Comparison of ENCODE assay signal across 9 cellular contexts in the genomic region with DNA sequence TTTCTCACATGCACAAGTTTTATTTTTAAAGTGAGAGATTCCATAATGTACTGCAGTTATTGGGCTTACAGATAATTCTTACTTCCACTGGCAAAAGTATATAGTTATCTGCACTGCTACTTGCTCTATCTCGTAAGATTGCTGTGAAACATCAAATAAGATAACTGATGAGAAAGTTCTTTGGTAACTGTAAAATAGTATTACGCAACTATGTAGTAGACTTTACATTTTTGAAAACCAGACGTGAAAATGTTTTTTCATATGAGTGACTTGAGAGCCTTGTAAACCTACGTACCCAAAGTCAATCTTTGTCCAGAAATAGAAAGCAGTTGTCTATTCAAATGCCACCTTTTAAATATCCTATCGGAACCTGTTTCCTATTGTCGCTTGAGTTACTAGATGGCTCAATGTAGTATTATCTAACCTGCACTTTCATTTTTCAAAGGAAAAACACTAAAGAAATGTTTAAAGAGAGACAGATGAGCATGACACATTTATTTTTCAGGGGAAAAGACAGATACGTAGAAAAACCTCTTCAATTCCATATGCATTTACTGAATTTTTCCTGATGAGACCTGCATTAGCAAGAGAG. TPM values are rescaled to one million over a fixed set of nuclear protein-coding genes. Genes with fewer than 3 reads are reported as not detected.
DNase-seq lines count a peak whose midpoint lies in the region; FAIRE-seq and TF ChIP-seq lines count a peak whose summit lies in the region.
"Had no signal": no experiment of that assay in that cellular context is flagged by ENCODE, and none has a peak within 500 bp of the region (broad histone marks: within the 10 kb centered on the region; RNA-seq: fewer than 3 reads in every experiment).

No MANE protein-coding gene starts in this region.

- H3K27me3 Mint-ChIP-seq in nephron (ENCODE audit: low read depth) = no peaks in the 10 kb centered on the region

- peaks cover 65% of the 10 kb centered on the region for H3K79me2 ChIP-seq in Karpas-422 (ENCODE audit: low read length)

- H3K27ac ChIP-seq in BLaER1 treated with 17β-estradiol and CSF1 and Interleukin-3, amounts not matched to agents 10 nM and 100 nM = peak overlapping the region in 10 of 11 experiments; percentile 90 to 100 (median 99); a peak in 16 of 22 replicates
- H3K27ac ChIP-seq in Karpas-422 (ENCODE audit: low read length) = 0 out of 2 replicates have a peak overlapping the region, but pooled peaks have one; percentile 62

- peaks cover 0 to 1% (median 0%) of the 10 kb centered on the region in 11 experiments; a peak in 1 of 22 replicates for H3K9me3 ChIP-seq in BLaER1 treated with 17β-estradiol and CSF1 and Interleukin-3, amounts not matched to agents 10 nM and 100 nM (replicated peaks in 1 of 11)
- no peaks in the 10 kb centered on the region for H3K9me3 ChIP-seq in Karpas-422 (ENCODE audit: low read length)

- peaks cover 4% of the 10 kb centered on the region for H3K36me3 Mint-ChIP-seq in nephron (ENCODE audit: low read depth)

- peak overlapping the region; percentile 81 to 100 (median 90) for H3K4me2 ChIP-seq in BLaER1 treated with 17β-estradiol and CSF1 and Interleukin-3, amounts not matched to agents 10 nM and 100 nM
- H3K4me2 ChIP-seq in Karpas-422 (ENCODE audit: low read depth, low read length, poor library complexity, severe bottlenecking) = peak overlapping the region; percentile 81

- FAIRE-seq in bronchial epithelial cell (lab: Jason Lieb, UNC) (no peak), urothelium cell line (lab: Jason Lieb, UNC) (no peak)

- H3K27ac Mint-ChIP-seq in nephron = peak overlapping the region; percentile 70 to 96 (median 75)

- H3K9me3 Mint-ChIP-seq in nephron = no peaks in the 10 kb centered on the region

- peak overlapping the region; percentile 94 to 100 (median 99); a peak in 21 of 22 replicates for H3K9ac ChIP-seq in BLaER1 treated with 17β-estradiol and CSF1 and Interleukin-3, amounts not matched to agents 10 nM and 100 nM
- peak overlapping the region; percentile 98 for H3K9ac ChIP-seq in Karpas-422 (ENCODE audit: low read length)

- intact Hi-C loops in posterior cingulate gyrus (cut with DNase I) = loop anchor here (5.0 kb wide), 1 partner anchor 212 kb away; no protein-coding TSS in a partner anchor

- H3K4me1 ChIP-seq in BLaER1 treated with 17β-estradiol and CSF1 and Interleukin-3, amounts not matched to agents 10 nM and 100 nM = peaks cover 24 to 63% (median 35%) of the 10 kb centered on the region in 10 experiments
- peaks cover 30% of the 10 kb centered on the region for H3K4me1 ChIP-seq in Karpas-422 (ENCODE audit: low read length)

- H3K9me2 ChIP-seq in Karpas-422 (replicated peaks; ENCODE audit: insufficient read depth, low read length) = no peaks in the 10 kb centered on the region; the same call in 1 of the 2 replicates

- peaks cover 27% of the 10 kb centered on the region for H3K4me1 Mint-ChIP-seq in nephron

- no peaks in the 10 kb centered on the region for H3K27me3 ChIP-seq in BLaER1 treated with 17β-estradiol and CSF1 and Interleukin-3, amounts not matched to agents 10 nM and 100 nM
- no peaks in the 10 kb centered on the region for H3K27me3 ChIP-seq in Karpas-422 (ENCODE audit: low read length)
- no peaks in the 10 kb centered on the region for H3K27me3 ChIP-seq in bronchial epithelial cell (ENCODE audit: control insufficient read depth, insufficient read depth, low read length)

- DNase-seq in Karpas-422 (peak; percentile 57), bronchial epithelial cell (ENCODE audit: low read depth) (no peak), iPS-NIHi11 (ENCODE audit: low spot score) (no peak), urothelium cell line (ENCODE audit: low spot score) (no peak), posterior cingulate gyrus (no peak), putamen (ENCODE audit: low spot score) (no peak)
- DNase-seq: islet precursor cell had no signal

- TF ChIP-seq CTCF in bronchial epithelial cell (IDR thresholded peaks at IDR 0.05; ENCODE audit: insufficient read depth, low read length, severe bottlenecking) (no peak), nephron (IDR thresholded peaks at IDR 0.05; ENCODE audit: unreplicated experiment in 3 of 3) (no peak)

- peak overlapping the region; percentile 86 to 99 (median 93) for H3K4me3 ChIP-seq in BLaER1 treated with 17β-estradiol and CSF1 and Interleukin-3, amounts not matched to agents 10 nM and 100 nM
- H3K4me3 ChIP-seq in Karpas-422 (ENCODE audit: low read length) (peak overlapping the region; percentile 94), bronchial epithelial cell (ENCODE audit: low read depth, low read length) (peak overlapping the region; percentile 98)

- H2AFZ ChIP-seq in Karpas-422 (ENCODE audit: low read length) = no peak overlapping the region

- peaks cover 0 to 24% (median 18%) of the 10 kb centered on the region in 11 experiments; a peak in 20 of 22 replicates for H3K36me3 ChIP-seq in BLaER1 treated with 17β-estradiol and CSF1 and Interleukin-3, amounts not matched to agents 10 nM and 100 nM
- peaks cover 7% of the 10 kb centered on the region; the same call in 1 of the 2 replicates for H3K36me3 ChIP-seq in Karpas-422 (ENCODE audit: insufficient read depth, low read length)
- no peaks in the 10 kb centered on the region for H3K36me3 ChIP-seq in bronchial epithelial cell (ENCODE audit: control insufficient read depth, insufficient read depth, low read length)

- H3K4me3 Mint-ChIP-seq in nephron = peak overlapping the region; percentile 94 to 100 (median 98)

- H4K20me1 ChIP-seq in BLaER1 treated with 17β-estradiol and CSF1 and Interleukin-3, amounts not matched to agents 10 nM and 100 nM = peaks cover 24 to 63% (median 60%) of the 10 kb centered on the region in 11 experiments; a peak in 20 of 22 replicates
- H4K20me1 ChIP-seq in Karpas-422 (ENCODE audit: insufficient read depth, low read depth, low read length) = no peaks in the 10 kb centered on the region; the same call in 1 of the 2 replicates

RNA-seq across cellular contexts. Expression of a gene that starts 1.6 kb away (rescaled TPM):
- 38.1 and 56.2 TPM in 2 replicates for total RNA-seq in Karpas-422 (2014; rRNA removed; shearing (Covaris generic); ENCODE audit: low replicate concordance)
- total RNA-seq in bronchial epithelial cell = 36.7 and 45.0 TPM in 2 replicates
